Comparison of ENCODE assay signal across 16 cellular contexts in genomic region chr22:31738566-31738965, GRCh38. TPM values are rescaled to one million over a fixed set of nuclear protein-coding genes. Genes with fewer than 3 reads are reported as not detected.
DNase-seq lines count a peak whose midpoint lies in the region; TF ChIP-seq lines count a peak whose summit lies in the region.
"Had no signal": no experiment of that assay in that cellular context is flagged by ENCODE, and none has a peak within 500 bp of the region (broad histone marks: within the 10 kb centered on the region; RNA-seq: fewer than 3 reads in every experiment).

No MANE protein-coding gene starts in this region.

- no peaks in the 10 kb centered on the region for H3K9me3 Mint-ChIP-seq in MCF 10A (ENCODE audit: unreplicated experiment)
- H3K9me3 Mint-ChIP-seq: stimulated activated memory B cell treated with anti-CD40 and anti-IgM and Interleukin-4, amounts not matched to agents 10 μg/mL and 1 μg/mL and 100 μg/mL, for 72 hours had no signal

- CTCF ChIA-PET in MCF 10A (lab: Yijun Ruan, JAX): interaction anchor here (0.7 kb wide), 1 partner anchor 164 kb away, joined by 3 read pairs; no protein-coding TSS in a partner anchor
- CTCF ChIA-PET in SK-N-SH (lab: Yijun Ruan, JAX): interaction anchor here (0.6 to 1.8 kb wide), 4 partner anchors 62 to 233 kb away, joined by 3 to 9 read pairs (median 4); no protein-coding TSS in a partner anchor

- BruUV-seq in MCF 10A (replicated peaks; lab: Mats Ljungman, UMichigan): no TSS peak

- TF ChIP-seq EP300 in SK-N-SH (IDR thresholded peaks at IDR 0.05; ENCODE audit: borderline replicate concordance in 1 of 2, low read depth in 1 of 2, low read length in 1 of 2): no peak
- no peak for TF ChIP-seq EP300 in sigmoid colon (IDR thresholded peaks at IDR 0.05)

- H3K4me3 ChIP-seq in breast epithelium (no peak overlapping the region), SK-N-SH (ENCODE audit: low read depth in 2 of 2, low read length in 1 of 2) (no peak overlapping the region), choroid plexus epithelial cell (ENCODE audit: low read depth, low read length) (no peak overlapping the region), smooth muscle cell (no peak overlapping the region), sigmoid colon (no peak overlapping the region)
- H3K4me3 ChIP-seq in effector memory CD4-positive, alpha-beta T cell (ENCODE audit: insufficient read depth, low read depth, low read length, poor library complexity, severe bottlenecking): no peak overlapping the region
- H3K4me3 ChIP-seq: body of pancreas, upper lobe of right lung had no signal

- peaks cover 80% of the 10 kb centered on the region for H3K36me3 Mint-ChIP-seq in MCF 10A (ENCODE audit: insufficient read depth, unreplicated experiment)

- H3K9ac ChIP-seq in SK-N-SH (no peak overlapping the region), smooth muscle cell (ENCODE audit: low read depth) (no peak overlapping the region)

- no peaks in the 10 kb centered on the region for H3K36me3 ChIP-seq in breast epithelium
- H3K36me3 ChIP-seq in SK-N-SH (replicated peaks in 1 of 2; ENCODE audit: control insufficient read depth in 1 of 2, insufficient read depth in 2 of 2, low read length in 1 of 2): peaks cover 17 to 28% of the 10 kb centered on the region in 2 experiments
- no peaks in the 10 kb centered on the region for H3K36me3 ChIP-seq in smooth muscle cell (ENCODE audit: low read depth)
- H3K36me3 ChIP-seq in effector memory CD4-positive, alpha-beta T cell (ENCODE audit: control insufficient read depth, insufficient read depth, low read length): no peaks in the 10 kb centered on the region
- H3K36me3 ChIP-seq in sigmoid colon: peaks cover 0 to 28% (median 0%) of the 10 kb centered on the region in 4 donors

- H4K20me1 ChIP-seq in SK-N-SH (ENCODE audit: insufficient read depth) (peaks cover 15% of the 10 kb centered on the region; the same call in 1 of the 2 replicates), smooth muscle cell (ENCODE audit: low read depth) (peaks cover 91% of the 10 kb centered on the region)

- H3K4me1 Mint-ChIP-seq in MCF 10A (ENCODE audit: insufficient read depth, unreplicated experiment): peaks cover 21% of the 10 kb centered on the region

- DNase-seq in MCF 10A (ENCODE audit: unreplicated experiment) (no peak), breast epithelium (ENCODE audit: low spot score in 2 of 2) (no peak), SK-N-SH (no peak), choroid plexus epithelial cell (ENCODE audit: low read depth) (peak; percentile 40), smooth muscle cell (lab: John Stamatoyannopoulos, UW; ENCODE audit: unreplicated experiment) (no peak), NCI-H82 (lab: John Stamatoyannopoulos, UW) (no peak), sigmoid colon (no peak)
- DNase-seq in effector memory CD4-positive, alpha-beta T cell: no peak
- DNase-seq: body of pancreas; DMS153; effector CD8-positive, alpha-beta T cell; NCI-H187 treated with DMSO at 0.1 percent for 48 hours; NCI-H526 treated with DMSO at 0.1 percent for 48 hours; occipital lobe; upper lobe of right lung had no signal

- no peak overlapping the region for H2AFZ ChIP-seq in SK-N-SH (ENCODE audit: low read depth)
- H2AFZ ChIP-seq in smooth muscle cell (ENCODE audit: low read depth): no peak overlapping the region

- H3K9me3 ChIP-seq in breast epithelium (no peaks in the 10 kb centered on the region), SK-N-SH (no peaks in the 10 kb centered on the region), smooth muscle cell (replicated peaks; ENCODE audit: low read depth) (no peaks in the 10 kb centered on the region), sigmoid colon (no peaks in the 10 kb centered on the region)
- no peaks in the 10 kb centered on the region for H3K9me3 ChIP-seq in effector memory CD4-positive, alpha-beta T cell (ENCODE audit: control insufficient read depth, low read length)
- H3K9me3 ChIP-seq: body of pancreas, upper lobe of right lung had no signal

- H3K79me2 ChIP-seq in SK-N-SH (ENCODE audit: insufficient read depth) (peaks cover 100% of the 10 kb centered on the region), smooth muscle cell (ENCODE audit: low read depth) (peaks cover 80% of the 10 kb centered on the region)

- H3K27me3 Mint-ChIP-seq in MCF 10A (ENCODE audit: insufficient read depth, unreplicated experiment): no peaks in the 10 kb centered on the region
- H3K27me3 Mint-ChIP-seq: stimulated activated memory B cell treated with anti-CD40 and anti-IgM and Interleukin-4, amounts not matched to agents 10 μg/mL and 1 μg/mL and 100 μg/mL, for 72 hours had no signal

- POLR2A ChIA-PET in MCF 10A (lab: Yijun Ruan, JAX) (interaction anchor here (0.6 to 1.6 kb wide), 4 partner anchors 10 to 62 kb away, joined by 3 to 11 read pairs (median 3); no protein-coding TSS in a partner anchor), SK-N-SH (lab: Yijun Ruan, JAX) (interaction anchor here (2.0 kb wide), 1 partner anchor 12 kb away, joined by 5 read pairs; the partner anchor contains the start of gene PRR14L)

- no peak overlapping the region for H3K27ac ChIP-seq in breast epithelium
- no peak overlapping the region; a peak in 1 of 4 replicates for H3K27ac ChIP-seq in SK-N-SH (ENCODE audit: low read depth in 2 of 2, low read length in 1 of 2)
- H3K27ac ChIP-seq in smooth muscle cell (ENCODE audit: low read depth): peak overlapping the region; percentile 31
- no peak overlapping the region for H3K27ac ChIP-seq in effector memory CD4-positive, alpha-beta T cell (ENCODE audit: insufficient read depth, low read length, poor library complexity, severe bottlenecking)
- no peak overlapping the region for H3K27ac ChIP-seq in sigmoid colon

- H3K4me3 Mint-ChIP-seq in MCF 10A (ENCODE audit: unreplicated experiment): no peak overlapping the region
- H3K4me3 Mint-ChIP-seq: stimulated activated memory B cell treated with anti-CD40 and anti-IgM and Interleukin-4, amounts not matched to agents 10 μg/mL and 1 μg/mL and 100 μg/mL, for 72 hours had no signal

- TF ChIP-seq POLR2A in breast epithelium (IDR thresholded peaks at IDR 0.05): no peak
- no peak for TF ChIP-seq POLR2A in sigmoid colon (IDR thresholded peaks at IDR 0.05)

- intact Hi-C loops in MCF 10A (cut with micrococcal nuclease): no loop called here
- intact Hi-C loops in breast epithelium (cut with DNase I; ENCODE audit: low total_unique reads): no loop called here
- intact Hi-C loops in sigmoid colon (cut with DNase I): no loop called here

- TF ChIP-seq RAD21 in SK-N-SH (IDR thresholded peaks at IDR 0.05; ENCODE audit: low read length): peak; percentile 44; the same call in 1 of the 2 replicates

- H3F3A ChIP-seq in SK-N-SH (replicated peaks; ENCODE audit: insufficient read depth) (peaks cover 3% of the 10 kb centered on the region), smooth muscle cell (ENCODE audit: low read depth) (no peaks in the 10 kb centered on the region)

- 88% methylated on average over 2 of the region's 2 CpGs for WGBS in SK-N-SH (ENCODE audit: low lambda C conversion rate)
- 88% methylated on average over 2 of the region's 2 CpGs for WGBS in smooth muscle cell (ENCODE audit: low lambda C conversion rate)
- WGBS in sigmoid colon, 2 donors: 67 to 86% methylated on average over 2 of the region's 2 CpGs

- H3K27me3 ChIP-seq in breast epithelium (no peaks in the 10 kb centered on the region), SK-N-SH (ENCODE audit: insufficient read depth) (no peaks in the 10 kb centered on the region), smooth muscle cell (ENCODE audit: low read depth) (no peaks in the 10 kb centered on the region), sigmoid colon (no peaks in the 10 kb centered on the region)
- H3K27me3 ChIP-seq in effector memory CD4-positive, alpha-beta T cell (replicated peaks; ENCODE audit: control insufficient read depth, insufficient read depth, low read length, poor library complexity, severe bottlenecking): no peaks in the 10 kb centered on the region
- H3K27me3 ChIP-seq: body of pancreas, upper lobe of right lung had no signal

- peak overlapping the region; percentile 73 for H3K27ac Mint-ChIP-seq in MCF 10A (ENCODE audit: low read depth, unreplicated experiment)
- H3K27ac Mint-ChIP-seq: stimulated activated memory B cell treated with anti-CD40 and anti-IgM and Interleukin-4, amounts not matched to agents 10 μg/mL and 1 μg/mL and 100 μg/mL, for 72 hours had no signal

- H3K4me1 ChIP-seq in breast epithelium (no peaks in the 10 kb centered on the region), SK-N-SH (ENCODE audit: control insufficient read depth in 1 of 2, insufficient read depth in 2 of 2, low read depth in 1 of 2, low read length in 1 of 2) (peaks cover 4 to 8% of the 10 kb centered on the region in 2 experiments; a peak in 2 of 4 replicates), smooth muscle cell (ENCODE audit: low read depth) (no peaks in the 10 kb centered on the region), sigmoid colon (peaks cover 0 to 26% (median 10%) of the 10 kb centered on the region in 4 donors)
- H3K4me1 ChIP-seq in effector memory CD4-positive, alpha-beta T cell (ENCODE audit: control insufficient read depth, insufficient read depth, low read length, poor library complexity, severe bottlenecking): no peaks in the 10 kb centered on the region

- no peaks in the 10 kb centered on the region for H3K9me2 ChIP-seq in SK-N-SH

- TF ChIP-seq CTCF in MCF 10A (IDR thresholded peaks at IDR 0.05; ENCODE audit: unreplicated experiment) (no peak), breast epithelium (IDR thresholded peaks at IDR 0.05) (no peak), SK-N-SH (IDR thresholded peaks at IDR 0.05) (no peak), choroid plexus epithelial cell (conservative IDR thresholded peaks at IDR 0.05; ENCODE audit: low read depth, low read length) (peak; percentile 15), smooth muscle cell (IDR thresholded peaks at IDR 0.05; ENCODE audit: borderline replicate concordance, insufficient read depth, poor library complexity, severe bottlenecking) (no peak), sigmoid colon (IDR thresholded peaks at IDR 0.05) (no peak)

- H3K4me2 ChIP-seq in SK-N-SH: no peak overlapping the region
- H3K4me2 ChIP-seq in smooth muscle cell: no peak overlapping the region

RNA-seq across cellular contexts. Expression of gene PRR14L, which starts 11.4 kb away (rescaled TPM):
- total RNA-seq in MCF 10A (2022) (37.4 and 55.0 TPM in 2 replicates), breast epithelium (10 to 100 TPM; 24.9 to 31.3 (median 27.5) TPM), smooth muscle cell (20.6 and 22.4 TPM in 2 replicates), sigmoid colon (10 to 100 TPM; 10.2 to 24.4 (median 14.5) TPM)
- polyA plus RNA-seq in SK-N-SH (2012; rRNA removed) (5.9 and 7.4 TPM in 2 replicates), smooth muscle cell (9.2 and 12.8 TPM in 2 replicates), sigmoid colon (10 to 100 TPM in 2 of 3 donors, 1 to 10 TPM in 1; 6.0 to 18.1 (median 10.2) TPM)
- 6.0 and 6.5 TPM in 2 replicates for polyA plus RNA-seq in SK-N-SH (2012; cell fraction: cytosol; rRNA removed)
- polyA plus RNA-seq in SK-N-SH (2012; cell fraction: nucleus; rRNA removed): 9.4 and 13.9 TPM in 2 replicates

RNA-seq across cellular contexts. Expression of gene DEPDC5, which starts 15.3 kb away (rescaled TPM):
- 13.3 and 16.2 TPM in 2 replicates for total RNA-seq in MCF 10A (2022)
- total RNA-seq in breast epithelium: 10 to 100 TPM; 13.6 to 20.0 (median 16.1) TPM
- polyA plus RNA-seq in SK-N-SH (2012; rRNA removed): 7.8 and 9.7 TPM in 2 replicates
- 5.2 and 5.6 TPM in 2 replicates for polyA plus RNA-seq in SK-N-SH (2012; cell fraction: cytosol; rRNA removed)
- 23.5 and 24.6 TPM in 2 replicates for polyA plus RNA-seq in SK-N-SH (2012; cell fraction: nucleus; rRNA removed)
- 11.6 and 22.3 TPM in 2 replicates for total RNA-seq in smooth muscle cell
- polyA plus RNA-seq in smooth muscle cell: 8.5 and 10.2 TPM in 2 replicates
- total RNA-seq in sigmoid colon: 10 to 100 TPM in 3 of 4 donors, 1 to 10 TPM in 1; 9.3 to 20.8 (median 12.0) TPM
- polyA plus RNA-seq in sigmoid colon: 10 to 100 TPM in 2 of 3 donors, 1 to 10 TPM in 1; 8.4 to 21.3 (median 12.9) TPM
